ENCODE assay signal across 8 cellular contexts in genomic region chr19:38337360-38337653, GRCh38. TPM values are rescaled to one million over a fixed set of nuclear protein-coding genes. Genes with fewer than 3 reads are reported as not detected.
DNase-seq lines count a peak whose midpoint lies in the region; ATAC-seq and TF ChIP-seq lines count a peak whose summit lies in the region.

No MANE protein-coding gene starts in this region.

- no peaks in the 10 kb centered on the region for H3F3A ChIP-seq in Loucy (ENCODE audit: low read depth)

- H3K9me3 Mint-ChIP-seq in CD14-positive monocyte = no peaks in the 10 kb centered on the region
- H3K9me3 Mint-ChIP-seq in dendritic cell treated with granulocyte-macrophage colony-stimulating factor and Interleukin-4, amounts not matched to agents 40 ng/mL and 50 ng/mL, for 4 days = no peaks in the 10 kb centered on the region

- peaks cover 6% of the 10 kb centered on the region for H3K4me1 Mint-ChIP-seq in CD14-positive monocyte
- peaks cover 27% of the 10 kb centered on the region for H3K4me1 Mint-ChIP-seq in dendritic cell treated with granulocyte-macrophage colony-stimulating factor and Interleukin-4, amounts not matched to agents 40 ng/mL and 50 ng/mL, for 4 days (ENCODE audit: low read depth)

- H3K27me3 ChIP-seq in Loucy (ENCODE audit: insufficient read depth, low read length, poor library complexity, severe bottlenecking) (no peaks in the 10 kb centered on the region), neuron (ENCODE audit: insufficient read depth, low read length) (no peaks in the 10 kb centered on the region)

- peak overlapping the region; percentile 83 for H3K4me3 ChIP-seq in Loucy (ENCODE audit: low read length, poor library complexity, severe bottlenecking)
- H3K4me3 ChIP-seq in neuron (ENCODE audit: low read length) = peak overlapping the region; percentile 78

- peaks cover 0 to 4% (median 0%) of the 10 kb centered on the region in 3 donors for H3K27me3 Mint-ChIP-seq in CD14-positive monocyte (ENCODE audit: low read depth in 3 of 3)
- H3K27me3 Mint-ChIP-seq in dendritic cell treated with granulocyte-macrophage colony-stimulating factor and Interleukin-4, amounts not matched to agents 40 ng/mL and 50 ng/mL, for 4 days = no peaks in the 10 kb centered on the region

- H3K36me3 ChIP-seq in Loucy (ENCODE audit: insufficient read depth, low read length) (no peaks in the 10 kb centered on the region), neuron (ENCODE audit: insufficient read depth, low read length) (no peaks in the 10 kb centered on the region)

- H3K4me1 ChIP-seq in Loucy (ENCODE audit: insufficient read depth, low read length, poor library complexity, severe bottlenecking) (peaks cover 5% of the 10 kb centered on the region), neuron (ENCODE audit: insufficient read depth, low read length) (peaks cover 12% of the 10 kb centered on the region)

- intact Hi-C loops in CD14-positive monocyte (cut with micrococcal nuclease) (loop anchor here (2.0 to 5.0 kb wide), 2 partner anchors 281 to 430 kb away; partner anchors contain the start of genes EIF3K (in 1 of the 2), SIPA1L3 (in 1 of the 2) and WDR87 (in 1 of the 2)), left colon (cut with DNase I, micrococcal nuclease) (no loop called here)
- intact Hi-C loops in dendritic cell treated with granulocyte-macrophage colony-stimulating factor and Interleukin-4, amounts not matched to agents 40 ng/mL and 50 ng/mL, for 4 days (cut with micrococcal nuclease) = no loop called here

- no peaks in the 10 kb centered on the region for H4K20me1 ChIP-seq in Loucy (ENCODE audit: insufficient read depth, low read length, poor library complexity, severe bottlenecking)

- H2AFZ ChIP-seq in Loucy (ENCODE audit: low read length) (peak overlapping the region; percentile 75; the same call in 1 of the 2 replicates), neuron (ENCODE audit: low read depth, low read length) (no peak overlapping the region)

- H3K9me2 ChIP-seq in Loucy (replicated peaks; ENCODE audit: low read depth, low read length) = no peaks in the 10 kb centered on the region

- ATAC-seq in left colon = no peak

- DNase-seq in CD14-positive monocyte (ENCODE audit: low spot score) (no peak), left colon (no peak), T1000 (lab: John Stamatoyannopoulos, UW) (no peak), mucosa of gallbladder (ENCODE audit: low spot score) (no peak), HUDEP-2 (lab: John Stamatoyannopoulos, UW; ENCODE audit: unreplicated experiment in 76 of 76) (no peak)

- peak overlapping the region in 6 of 7 donors; percentile 23 to 100 (median 98) for H3K27ac Mint-ChIP-seq in CD14-positive monocyte
- H3K27ac Mint-ChIP-seq in dendritic cell treated with granulocyte-macrophage colony-stimulating factor and Interleukin-4, amounts not matched to agents 40 ng/mL and 50 ng/mL, for 4 days = peak overlapping the region; percentile 98

- H3K4me2 ChIP-seq in Loucy (ENCODE audit: low read depth, low read length, poor library complexity, severe bottlenecking) = peak overlapping the region; percentile 85

- peaks cover 13 to 30% of the 10 kb centered on the region in 2 donors for H3K36me3 Mint-ChIP-seq in CD14-positive monocyte
- peaks cover 60% of the 10 kb centered on the region for H3K36me3 Mint-ChIP-seq in dendritic cell treated with granulocyte-macrophage colony-stimulating factor and Interleukin-4, amounts not matched to agents 40 ng/mL and 50 ng/mL, for 4 days (ENCODE audit: low read depth)

- H3K9me3 ChIP-seq in Loucy (ENCODE audit: insufficient read depth, low read depth, low read length) (no peaks in the 10 kb centered on the region), neuron (ENCODE audit: low read length) (peaks cover 2% of the 10 kb centered on the region)

- no peaks in the 10 kb centered on the region for H3K79me2 ChIP-seq in Loucy (ENCODE audit: insufficient read depth, low read length)

- peak overlapping the region; percentile 65 for H3K9ac ChIP-seq in Loucy (ENCODE audit: low read depth, low read length, poor library complexity, severe bottlenecking)

- peak overlapping the region; percentile 93 to 98 for H3K4me3 Mint-ChIP-seq in CD14-positive monocyte
- peak overlapping the region; percentile 96 for H3K4me3 Mint-ChIP-seq in dendritic cell treated with granulocyte-macrophage colony-stimulating factor and Interleukin-4, amounts not matched to agents 40 ng/mL and 50 ng/mL, for 4 days

- TF ChIP-seq CTCF in CD14-positive monocyte (IDR thresholded peaks at IDR 0.05) = no peak
- TF ChIP-seq CTCF in Loucy (conservative IDR thresholded peaks at IDR 0.05; ENCODE audit: low read length) = no peak

RNA-seq across cellular contexts. Expression of gene CATSPERG, which starts 1.7 kb away (rescaled TPM):
- 1 to 10 TPM; 3.9 to 4.6 TPM for polyA plus RNA-seq in CD14-positive monocyte
- total RNA-seq in left colon = 1 to 10 TPM; 6.7 to 8.5 TPM
- total RNA-seq in mucosa of gallbladder = 11.9 TPM

RNA-seq across cellular contexts. Expression of gene KCNK6, which starts 17.7 kb away (rescaled TPM):
- 1 to 10 TPM; 7.3 to 8.7 TPM for polyA plus RNA-seq in CD14-positive monocyte
- total RNA-seq in left colon = 10 to 100 TPM; 27.2 to 32.7 TPM
- 21.5 TPM for total RNA-seq in mucosa of gallbladder

RNA-seq across cellular contexts. Expression of gene YIF1B, which starts 21.6 kb away (rescaled TPM):
- 10 to 100 TPM; 79.4 to 90.5 TPM for polyA plus RNA-seq in CD14-positive monocyte
- total RNA-seq in left colon (10 to 100 TPM; 24.1 to 27.6 TPM), mucosa of gallbladder (31.6 TPM)

RNA-seq across cellular contexts. Expression of gene C19orf33, which starts 33.3 kb away (rescaled TPM):
- under 1 TPM; 0.69 to 0.73 TPM for polyA plus RNA-seq in CD14-positive monocyte
- total RNA-seq in left colon = 100 to 1,000 TPM; 276 to 333 TPM
- total RNA-seq in mucosa of gallbladder = 77.7 TPM

RNA-seq across cellular contexts. Expression of gene PSMD8, which starts 37.1 kb away (rescaled TPM):
- 100 to 1,000 TPM; 179 to 207 TPM for polyA plus RNA-seq in CD14-positive monocyte
- 100 to 1,000 TPM; 129 to 136 TPM for total RNA-seq in left colon
- total RNA-seq in mucosa of gallbladder = 112 TPM

Comparison
In these comparisons a context has a peak if more than half of its experiments do, and no peak if none do; other contexts are left out.
1. intact Hi-C loops: an anchor here in CD14-positive monocyte (2.0 to 5.0 kb wide); none called in dendritic cell treated with granulocyte-macrophage colony-stimulating factor and Interleukin-4, amounts not matched to agents 40 ng/mL and 50 ng/mL, for 4 days and left colon.